13 cellular contexts compared by ENCODE assay signal in genomic region chr14:61547186-61548121, GRCh38.
DNase-seq lines count a peak whose midpoint lies in the region; FAIRE-seq and TF ChIP-seq lines count a peak whose summit lies in the region.
"Had no signal": no experiment of that assay in that cellular context is flagged by ENCODE, and none has a peak within 500 bp of the region (broad histone marks: within the 10 kb centered on the region; RNA-seq: fewer than 3 reads in every experiment).

No MANE protein-coding gene starts in this region.

- no peak overlapping the region for H3K4me3 Mint-ChIP-seq in neural progenitor cell

- H3K4me1 ChIP-seq in adipocyte (ENCODE audit: control insufficient read depth, insufficient read depth, low read length) (peaks cover 67% of the 10 kb centered on the region), neural progenitor cell (peaks cover 4% of the 10 kb centered on the region)

- no peaks in the 10 kb centered on the region for H4K20me1 ChIP-seq in neural progenitor cell (ENCODE audit: low read depth)

- no peaks in the 10 kb centered on the region for H3K36me3 Mint-ChIP-seq in neural progenitor cell

- TF ChIP-seq CTCF in neural progenitor cell (IDR thresholded peaks at IDR 0.05), result no peak

- no peak overlapping the region for H2AFZ ChIP-seq in neural progenitor cell (replicated peaks)

- no peaks in the 10 kb centered on the region for H3K79me2 ChIP-seq in neural progenitor cell (ENCODE audit: low read depth)

- no peaks in the 10 kb centered on the region for H3K27me3 ChIP-seq in adipocyte (replicated peaks; ENCODE audit: control insufficient read depth, insufficient read depth, low read length)
- H3K27me3 ChIP-seq in neural progenitor cell, result no peaks in the 10 kb centered on the region
- H3K27me3 ChIP-seq: sigmoid colon, testis had no signal

- H3K9ac ChIP-seq in adipocyte (ENCODE audit: low read length) (peak overlapping the region; percentile 29), neural progenitor cell (no peak overlapping the region)

- H3K27ac ChIP-seq in neural progenitor cell, result no peak overlapping the region
- H3K27ac ChIP-seq: HL-60, testis had no signal

- no peak overlapping the region for H3K4me2 ChIP-seq in neural progenitor cell

- H3K27ac Mint-ChIP-seq in neural progenitor cell, result no peak overlapping the region

- H3K9me3 Mint-ChIP-seq in neural progenitor cell, result no peaks in the 10 kb centered on the region

- H3K36me3 ChIP-seq in adipocyte (ENCODE audit: control insufficient read depth, insufficient read depth, low read length, severe bottlenecking) (no peaks in the 10 kb centered on the region), neural progenitor cell (no peaks in the 10 kb centered on the region)
- H3K36me3 ChIP-seq: sigmoid colon had no signal

- H3K4me3 ChIP-seq in adipocyte (ENCODE audit: low read length) (no peak overlapping the region), neural progenitor cell (no peak overlapping the region)
- H3K4me3 ChIP-seq: sigmoid colon, testis had no signal

- peaks cover 5% of the 10 kb centered on the region for H3K27me3 Mint-ChIP-seq in neural progenitor cell (ENCODE audit: insufficient read depth, low read depth)

- no peaks in the 10 kb centered on the region for H3F3A ChIP-seq in neural progenitor cell (ENCODE audit: low read depth)

- DNase-seq in A172 (ENCODE audit: low spot score) (peak; percentile 77), H54 (ENCODE audit: insufficient read length, low spot score) (peak; percentile 52), adipocyte (ENCODE audit: low read depth) (peak; percentile 72), islet precursor cell (peak; percentile 88), DMS53 (lab: John Stamatoyannopoulos, UW) (no peak), neural progenitor cell (ENCODE audit: low spot score) (no peak), NK-92 (lab: John Stamatoyannopoulos, UW; ENCODE audit: unreplicated experiment) (no peak), NOMO-1 treated with DMSO at 0.1 percent for 48 hours (lab: John Stamatoyannopoulos, UW; ENCODE audit: unreplicated experiment) (no peak)
- DNase-seq: activated T-cell treated with anti-CD3 and anti-CD28 coated beads for 4 hours, DMS153, sigmoid colon, testis had no signal

- H3K9me3 ChIP-seq in adipocyte (ENCODE audit: control insufficient read depth, low read length), result no peaks in the 10 kb centered on the region
- no peaks in the 10 kb centered on the region for H3K9me3 ChIP-seq in neural progenitor cell (ENCODE audit: low read depth)
- H3K9me3 ChIP-seq: sigmoid colon, testis had no signal

- H3K4me1 Mint-ChIP-seq in neural progenitor cell, result peaks cover 30% of the 10 kb centered on the region

- FAIRE-seq in H54 (lab: Jason Lieb, UNC), result peak; percentile 93

- TF ChIP-seq POLR2A in H54 (IDR thresholded peaks at IDR 0.05; ENCODE audit: low read depth, low read length), result no peak

Comparison
In these comparisons a context has a peak if more than half of its experiments do, and no peak if none do; other contexts are left out.
1. DNase-seq: peak in A172 (single experiment), H54 (single experiment), adipocyte (single experiment) and islet precursor cell (single experiment); none in DMS53 (single experiment), neural progenitor cell (single experiment), NK-92 (single experiment) and NOMO-1 treated with DMSO at 0.1 percent for 48 hours (single experiment).